8 cellular contexts compared by ENCODE assay signal in the genomic region with DNA sequence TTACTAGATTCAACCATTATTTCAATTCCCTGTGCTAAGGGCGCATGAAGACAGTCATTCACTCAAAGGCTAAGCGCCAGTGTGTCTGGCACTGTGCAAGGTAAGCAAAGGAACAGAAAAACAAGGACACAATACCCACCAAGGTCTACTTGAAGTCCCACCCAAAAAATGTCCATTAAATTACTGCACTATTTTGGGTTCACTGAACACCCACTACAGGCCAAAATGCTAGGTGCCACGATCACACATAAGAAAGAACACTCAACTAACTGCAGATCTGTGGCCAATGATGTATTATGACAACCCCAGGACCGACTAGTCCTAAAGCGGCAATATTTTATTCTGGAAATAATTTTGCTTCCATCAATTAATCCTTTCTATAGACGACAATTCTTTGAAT. TPM values are rescaled to one million over a fixed set of nuclear protein-coding genes. Genes with fewer than 3 reads are reported as not detected.
DNase-seq lines count a peak whose midpoint lies in the region; ATAC-seq and TF ChIP-seq lines count a peak whose summit lies in the region.

No MANE protein-coding gene starts in this region.

- TF ChIP-seq CTCF in thoracic aorta (IDR thresholded peaks at IDR 0.05), result no peak

- H3K36me3 ChIP-seq in iPS-20b (ENCODE audit: insufficient read depth, low read depth, low read length), result no peaks in the 10 kb centered on the region
- H3K36me3 ChIP-seq in thoracic aorta, result no peaks in the 10 kb centered on the region

- no peaks in the 10 kb centered on the region for H3K27me3 ChIP-seq in iPS-20b (ENCODE audit: insufficient read depth, low read length)
- H3K27me3 ChIP-seq in thoracic aorta (replicated peaks; ENCODE audit: insufficient read depth), result no peaks in the 10 kb centered on the region

- ATAC-seq in thoracic aorta (ENCODE audit: insufficient number of reproducible peaks, low FRiP score, low read depth) (no peak), HG03095 (IDR thresholded peaks at IDR 0.05; ENCODE audit: unreplicated experiment) (no peak)

- H3K4me1 ChIP-seq in iPS-20b (ENCODE audit: insufficient read depth, low read length) (peaks cover 11% of the 10 kb centered on the region), thoracic aorta (ENCODE audit: control insufficient read depth in 1 of 2, low read depth in 2 of 2) (peaks cover 19 to 30% of the 10 kb centered on the region in 2 donors)

- CTCF ChIA-PET in activated CD4-positive, alpha-beta memory T cell treated with anti-CD3 and anti-CD28 coated beads, Interleukin-2, amount 10 ng/mL, durations not matched to agents 7 days and 5 days (lab: Charles Lee), result no interaction called here

- POLR2A ChIA-PET in activated CD4-positive, alpha-beta memory T cell treated with anti-CD3 and anti-CD28 coated beads, Interleukin-2, amount 10 ng/mL, durations not matched to agents 7 days and 5 days (lab: Charles Lee), result no interaction called here

- H3K27ac Mint-ChIP-seq in activated naive CD4-positive, alpha-beta T cell treated with anti-CD3 and anti-CD28 coated beads, Interleukin-2, amount 50 U/mL, for 24 hours, result peak overlapping the region; percentile 41
- H3K27ac Mint-ChIP-seq in activated CD4-positive, alpha-beta memory T cell treated with anti-CD3 and anti-CD28 coated beads, Interleukin-2, amount 10 ng/mL, durations not matched to agents 7 days and 5 days, result no peak overlapping the region

- H3K9me3 Mint-ChIP-seq in activated naive CD4-positive, alpha-beta T cell treated with anti-CD3 and anti-CD28 coated beads, Interleukin-2, amount 50 U/mL, for 24 hours, result no peaks in the 10 kb centered on the region
- no peaks in the 10 kb centered on the region for H3K9me3 Mint-ChIP-seq in activated CD4-positive, alpha-beta memory T cell treated with anti-CD3 and anti-CD28 coated beads, Interleukin-2, amount 10 ng/mL, durations not matched to agents 7 days and 5 days

- no peaks in the 10 kb centered on the region for H3K36me3 Mint-ChIP-seq in activated naive CD4-positive, alpha-beta T cell treated with anti-CD3 and anti-CD28 coated beads, Interleukin-2, amount 50 U/mL, for 24 hours
- peaks cover 5% of the 10 kb centered on the region for H3K36me3 Mint-ChIP-seq in activated CD4-positive, alpha-beta memory T cell treated with anti-CD3 and anti-CD28 coated beads, Interleukin-2, amount 10 ng/mL, durations not matched to agents 7 days and 5 days (ENCODE audit: low read depth)

- H3K9ac ChIP-seq in iPS-20b (ENCODE audit: low read depth, low read length), result peak overlapping the region; percentile 92; the same call in 1 of the 2 replicates

- H3K9me3 ChIP-seq in iPS-20b (ENCODE audit: insufficient read depth, low read depth, low read length) (no peaks in the 10 kb centered on the region), thoracic aorta (no peaks in the 10 kb centered on the region)

- H3K4me3 ChIP-seq in iPS-20b (ENCODE audit: low read length) (peak overlapping the region; percentile 89), thoracic aorta (peak overlapping the region; percentile 97)

- peaks cover 57% of the 10 kb centered on the region for H3K4me1 Mint-ChIP-seq in activated naive CD4-positive, alpha-beta T cell treated with anti-CD3 and anti-CD28 coated beads, Interleukin-2, amount 50 U/mL, for 24 hours
- peaks cover 31% of the 10 kb centered on the region for H3K4me1 Mint-ChIP-seq in activated CD4-positive, alpha-beta memory T cell treated with anti-CD3 and anti-CD28 coated beads, Interleukin-2, amount 10 ng/mL, durations not matched to agents 7 days and 5 days

- no peak overlapping the region for H3K27ac ChIP-seq in iPS-20b (ENCODE audit: low read length)
- H3K27ac ChIP-seq in thoracic aorta, result no peak overlapping the region

- peak overlapping the region; percentile 93 for H3K4me3 Mint-ChIP-seq in activated naive CD4-positive, alpha-beta T cell treated with anti-CD3 and anti-CD28 coated beads, Interleukin-2, amount 50 U/mL, for 24 hours
- H3K4me3 Mint-ChIP-seq in activated CD4-positive, alpha-beta memory T cell treated with anti-CD3 and anti-CD28 coated beads, Interleukin-2, amount 10 ng/mL, durations not matched to agents 7 days and 5 days, result peak overlapping the region; percentile 91

- no peak for DNase-seq in activated naive CD4-positive, alpha-beta T cell (lab: John Stamatoyannopoulos, UW)
- no peak for DNase-seq in activated CD4-positive, alpha-beta memory T cell treated with anti-CD3 and anti-CD28 coated beads, Interleukin-2, amount 10 ng/mL, durations not matched to agents 7 days and 5 days
- no peak for DNase-seq in thoracic aorta (ENCODE audit: low spot score)
- no peak for DNase-seq in amygdala (lab: John Stamatoyannopoulos, UW)
- no peak for DNase-seq in activated CD8-positive, alpha-beta memory T cell treated with anti-CD3 and anti-CD28 coated beads, Interleukin-2, amount 50 U/mL, for 4 hours

- H3K27me3 Mint-ChIP-seq in activated naive CD4-positive, alpha-beta T cell treated with anti-CD3 and anti-CD28 coated beads, Interleukin-2, amount 50 U/mL, for 24 hours, result no peaks in the 10 kb centered on the region
- H3K27me3 Mint-ChIP-seq in activated CD4-positive, alpha-beta memory T cell treated with anti-CD3 and anti-CD28 coated beads, Interleukin-2, amount 10 ng/mL, durations not matched to agents 7 days and 5 days, result no peaks in the 10 kb centered on the region

RNA-seq across cellular contexts. Expression of a gene that starts 1.8 kb away (rescaled TPM):
- total RNA-seq in activated CD4-positive, alpha-beta memory T cell treated with anti-CD3 and anti-CD28 coated beads, Interleukin-2, amount 10 ng/mL, durations not matched to agents 7 days and 5 days, result 10 to 100 TPM; 31.3 to 31.9 TPM
- 10 to 100 TPM; 49.5 to 52.0 TPM for total RNA-seq in thoracic aorta
